ENCODE assay signal across 14 cellular contexts in genomic region chr16:3197694-3198333, GRCh38. TPM values are rescaled to one million over a fixed set of nuclear protein-coding genes. Genes with fewer than 3 reads are reported as not detected.
"Had no signal": no experiment of that assay in that cellular context is flagged by ENCODE, and none has a peak within 500 bp of the region (broad histone marks: within the 10 kb centered on the region; RNA-seq: fewer than 3 reads in every experiment).

No MANE protein-coding gene starts in this region.

RNA-seq across cellular contexts. Expression of gene OR1F1, which starts 9.8 kb away (rescaled TPM):
- total RNA-seq: stomach, subcutaneous adipose tissue, suprapubic skin, testis, thoracic aorta, thyroid gland, tibial nerve, transverse colon, upper lobe of left lung, upper lobe of right lung, ureter, urinary bladder, uterus, vagina had no signal
- polyA plus RNA-seq: stomach, urinary bladder had no signal
